ENCODE assay signal across 9 cellular contexts in genomic region chr3:28915711-28916481, GRCh38.
DNase-seq lines count a peak whose midpoint lies in the region; ATAC-seq and TF ChIP-seq lines count a peak whose summit lies in the region.
"Had no signal": no experiment of that assay in that cellular context is flagged by ENCODE, and none has a peak within 500 bp of the region (broad histone marks: within the 10 kb centered on the region; RNA-seq: fewer than 3 reads in every experiment).

No MANE protein-coding gene starts in this region.

- H3K9me3 Mint-ChIP-seq in central memory CD8-positive, alpha-beta T cell: no peaks in the 10 kb centered on the region
- no peaks in the 10 kb centered on the region for H3K9me3 Mint-ChIP-seq in mesothelial cell of epicardium
- H3K9me3 Mint-ChIP-seq: memory B cell had no signal

- H3K4me3 Mint-ChIP-seq in central memory CD8-positive, alpha-beta T cell: no peak overlapping the region
- H3K4me3 Mint-ChIP-seq in mesothelial cell of epicardium: no peak overlapping the region

- H3K4me3 ChIP-seq in Loucy (ENCODE audit: low read length, poor library complexity, severe bottlenecking): no peak overlapping the region

- H3K4me1 ChIP-seq in Loucy (ENCODE audit: insufficient read depth, low read length, poor library complexity, severe bottlenecking): no peaks in the 10 kb centered on the region

- H3K36me3 Mint-ChIP-seq in central memory CD8-positive, alpha-beta T cell (ENCODE audit: insufficient read depth): no peaks in the 10 kb centered on the region
- no peaks in the 10 kb centered on the region for H3K36me3 Mint-ChIP-seq in mesothelial cell of epicardium
- H3K36me3 Mint-ChIP-seq: memory B cell had no signal

- no peak overlapping the region for H3K9ac ChIP-seq in Loucy (ENCODE audit: low read depth, low read length, poor library complexity, severe bottlenecking)

- H3K79me2 ChIP-seq in Loucy (ENCODE audit: insufficient read depth, low read length): no peaks in the 10 kb centered on the region

- no peak for ATAC-seq in central memory CD8-positive, alpha-beta T cell (replicated peaks; ENCODE audit: extremely low read depth, poor library complexity, severe bottlenecking)
- ATAC-seq in GM21367 (IDR thresholded peaks at IDR 0.05; ENCODE audit: unreplicated experiment): no peak
- ATAC-seq in GM21825 (IDR thresholded peaks at IDR 0.05; ENCODE audit: unreplicated experiment): no peak
- no peak for ATAC-seq in GM19467 (IDR thresholded peaks at IDR 0.05; ENCODE audit: unreplicated experiment)

- H3K4me1 Mint-ChIP-seq in central memory CD8-positive, alpha-beta T cell: no peaks in the 10 kb centered on the region
- H3K4me1 Mint-ChIP-seq in mesothelial cell of epicardium: peaks cover 23% of the 10 kb centered on the region

- H3K4me2 ChIP-seq in Loucy (ENCODE audit: low read depth, low read length, poor library complexity, severe bottlenecking): no peak overlapping the region

- TF ChIP-seq CTCF in Loucy (conservative IDR thresholded peaks at IDR 0.05; ENCODE audit: low read length): peak; percentile 36; the same call in 1 of the 2 replicates
- no peak for TF ChIP-seq CTCF in mesothelial cell of epicardium (IDR thresholded peaks at IDR 0.05; ENCODE audit: unreplicated experiment)

- no peaks in the 10 kb centered on the region for H3K9me2 ChIP-seq in Loucy (replicated peaks; ENCODE audit: low read depth, low read length)

- H4K20me1 ChIP-seq in Loucy (ENCODE audit: insufficient read depth, low read length, poor library complexity, severe bottlenecking): no peaks in the 10 kb centered on the region

- H2AFZ ChIP-seq in Loucy (ENCODE audit: low read length): no peak overlapping the region

- no peaks in the 10 kb centered on the region for H3K36me3 ChIP-seq in Loucy (ENCODE audit: insufficient read depth, low read length)

- H3K27me3 Mint-ChIP-seq in central memory CD8-positive, alpha-beta T cell: no peaks in the 10 kb centered on the region
- no peaks in the 10 kb centered on the region for H3K27me3 Mint-ChIP-seq in mesothelial cell of epicardium (ENCODE audit: low read depth)
- H3K27me3 Mint-ChIP-seq: memory B cell had no signal

- H3K9me3 ChIP-seq in Loucy (ENCODE audit: insufficient read depth, low read depth, low read length): no peaks in the 10 kb centered on the region

- DNase-seq in Daoy (ENCODE audit: low read depth) (peak; percentile 49), mesothelial cell of epicardium (ENCODE audit: low spot score in 2 of 2, unreplicated experiment in 2 of 2) (no peak), KG1 (lab: John Stamatoyannopoulos, UW) (no peak)
- no peak for DNase-seq in central memory CD8-positive, alpha-beta T cell (ENCODE audit: low spot score in 2 of 2)

- H3K27me3 ChIP-seq in Loucy (ENCODE audit: insufficient read depth, low read length, poor library complexity, severe bottlenecking): no peaks in the 10 kb centered on the region

- H3F3A ChIP-seq in Loucy (ENCODE audit: low read depth): no peaks in the 10 kb centered on the region

- H3K27ac Mint-ChIP-seq in central memory CD8-positive, alpha-beta T cell (ENCODE audit: low read depth): peak overlapping the region; percentile 43
- H3K27ac Mint-ChIP-seq in mesothelial cell of epicardium: peak overlapping the region; percentile 43
- H3K27ac Mint-ChIP-seq: memory B cell had no signal
